1 cellular context compared by ENCODE assay signal in the genomic region with DNA sequence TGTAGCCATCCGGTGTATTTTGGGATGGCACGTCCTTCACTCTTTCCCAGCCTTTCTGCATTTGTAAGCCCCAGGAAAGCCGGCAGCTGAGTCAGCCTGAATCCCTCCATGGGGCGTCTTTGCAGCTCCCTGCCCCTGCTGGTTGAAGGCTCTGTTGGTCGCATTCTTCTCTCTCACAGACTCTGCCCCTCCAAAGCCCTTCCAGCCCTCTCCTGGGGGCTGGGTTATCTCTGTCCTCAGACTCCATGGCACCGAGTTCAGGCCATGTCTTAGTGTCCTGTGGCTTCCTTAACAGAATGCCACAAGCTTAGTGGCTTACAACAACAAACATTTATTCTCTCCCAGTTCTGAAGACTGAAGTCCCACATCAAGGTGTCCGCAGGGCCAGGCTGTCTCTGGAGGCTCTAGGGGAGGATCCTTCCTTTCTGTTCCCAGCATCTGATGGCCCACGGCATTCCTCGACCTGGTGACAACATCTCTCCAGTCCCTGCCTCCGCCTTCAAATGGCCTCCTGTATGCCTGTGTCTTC.
TF ChIP-seq lines count a peak whose summit lies in the region.

No MANE protein-coding gene starts in this region.

TF ChIP-seq in SK-N-SH treated with all-trans-retinoic acid at 6 μM for 48 hours, 23 proteins besides CTCF, POLR2A, EP300 and RAD21 (continued from another document):
- TF ChIP-seq TSHZ2 (CRISPR knock-in tag; IDR thresholded peaks at IDR 0.05), result no peak
- TF ChIP-seq TCF4 (CRISPR knock-in tag; IDR thresholded peaks at IDR 0.05; ENCODE audit: borderline replicate concordance), result no peak
- TF ChIP-seq ISL1 (CRISPR knock-in tag; IDR thresholded peaks at IDR 0.05), result no peak
